In the genomic region with DNA sequence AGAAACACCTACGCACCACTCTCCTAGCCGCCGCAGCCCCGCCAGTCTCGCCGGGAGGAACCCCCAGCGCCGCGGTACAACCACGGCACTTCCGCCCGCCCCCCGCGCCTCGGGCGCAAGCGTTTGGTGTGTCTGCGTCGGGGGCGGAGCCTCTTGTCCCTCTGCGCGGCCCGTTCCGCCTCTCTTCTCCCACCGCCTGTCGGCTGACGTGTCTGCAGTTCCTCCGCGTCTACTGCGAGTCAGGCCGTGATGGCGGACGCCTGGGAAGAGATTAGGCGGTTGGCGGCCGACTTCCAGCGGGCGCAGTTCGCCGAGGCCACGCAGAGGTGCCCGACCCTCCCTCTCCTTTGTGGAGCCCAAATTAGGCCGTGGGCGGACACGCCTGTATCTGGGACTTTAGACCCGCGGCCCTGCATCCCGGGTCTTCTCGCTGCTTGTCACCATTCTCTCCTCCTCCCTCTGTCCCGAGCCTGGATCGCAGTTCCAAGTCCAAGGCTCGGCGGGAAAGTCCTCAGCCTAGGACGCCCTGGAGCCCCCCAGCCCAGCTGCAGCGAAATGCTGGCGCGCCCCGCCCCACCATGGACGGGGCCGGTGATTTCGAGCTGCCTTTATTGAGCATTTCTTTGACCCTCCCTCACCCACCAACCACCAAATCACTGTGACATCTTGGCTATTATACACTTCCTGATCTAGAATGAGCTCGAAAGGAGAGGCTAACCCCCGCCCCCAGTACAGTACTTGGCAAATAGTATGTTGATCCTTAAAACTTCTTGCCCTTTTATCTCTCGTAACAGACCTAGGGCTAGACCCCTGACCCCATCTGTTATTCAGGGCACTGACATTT, we compare ENCODE assay signal across 8 cellular contexts. TPM values are rescaled to one million over a fixed set of nuclear protein-coding genes. Genes with fewer than 3 reads are reported as not detected.
A peak's percentile ranks its signal among the peaks of the same experiment; 100 is the strongest.
DNase-seq lines count a peak whose midpoint lies in the region; ATAC-seq and TF ChIP-seq lines count a peak whose summit lies in the region.

TSS of gene UFL1 (plus strand) at position 182 of the 844 bp plus-strand sequence. CDS start at position 250, 68 bp downstream.

- peak within 1 kb of the TSS; percentile 96 for H3K14ac ChIP-seq in IMR-90 (replicated peaks; ENCODE audit: low read depth, low read length)

- peak within 1 kb of the TSS; percentile 69 for H4K91ac ChIP-seq in IMR-90 (ENCODE audit: insufficient read depth, low read depth, low read length)

- H3K9me3 ChIP-seq in IMR-90 (ENCODE audit: control insufficient read depth, insufficient read depth, low read length) (no peaks in the 10 kb centered on the region), mucosa of descending colon (no peaks in the 10 kb centered on the region)

- peaks cover 2% of the 10 kb centered on the region; the same call in 1 of the 2 replicates for H3K9me1 ChIP-seq in IMR-90 (ENCODE audit: insufficient read depth, low read length)

- no peaks in the 10 kb centered on the region for H4K20me1 ChIP-seq in IMR-90 (ENCODE audit: insufficient read depth, low read length)

- in situ Hi-C loops in IMR-90 (cut with MboI; ENCODE audit: low sequenced_read_pairs) = no loop called here

- ATAC-seq in GM21528 (IDR thresholded peaks at IDR 0.05; ENCODE audit: low FRiP score, unreplicated experiment) = peak; percentile 98
- ATAC-seq in IMR-90 (ENCODE audit: low read depth) = peak; percentile 99
- ATAC-seq in mucosa of descending colon = peak; percentile 99

- peak within 1 kb of the TSS; percentile 94 for H3K4me2 ChIP-seq in IMR-90 (ENCODE audit: low read depth, low read length)

- peak within 1 kb of the TSS; percentile 86 to 92 for H4K8ac ChIP-seq in IMR-90 (ENCODE audit: low read depth in 2 of 2, low read length in 2 of 2)

- H2AFZ ChIP-seq in IMR-90 (replicated peaks; ENCODE audit: low read length, poor library complexity) = peak within 1 kb of the TSS; percentile 92

- H3K4me3 ChIP-seq in IMR-90 (ENCODE audit: insufficient read depth, low read depth, low read length) (peak within 1 kb of the TSS; percentile 83), mucosa of descending colon (peak within 1 kb of the TSS; percentile 43)

- DNase-seq in DMS 273 (lab: John Stamatoyannopoulos, UW; ENCODE audit: unreplicated experiment) (peak; percentile 98), IMR-90 (peak; percentile 90), OCI-M1 (lab: John Stamatoyannopoulos, UW) (peak; percentile 97), activated T-cell treated with anti-CD3 and anti-CD28 coated beads for 4 hours (peak; percentile 92), epithelial cell of prostate (ENCODE audit: low read depth, low spot score) (peak; percentile 51), mucosa of descending colon (peak; percentile 95 to 97 (median 95))
- DNase-seq in stimulated activated CD8-positive, alpha-beta memory T cell treated with anti-CD3 and anti-CD28 coated beads, Interleukin-4, amount 100 ng/mL, for 24 hours (ENCODE audit: low read depth) = peak; percentile 94

- TF ChIP-seq CTCF in IMR-90 (conservative IDR thresholded peaks at IDR 0.05; ENCODE audit: low read depth, low read length) (no peak), mucosa of descending colon (IDR thresholded peaks at IDR 0.05) (peak; percentile 6)

- H2AK5ac ChIP-seq in IMR-90 (ENCODE audit: low read depth, low read length) = 0 out of 2 replicates have a peak within 1 kb of the TSS, but pooled peaks have one; percentile 30

- H3K36me3 ChIP-seq in IMR-90 (ENCODE audit: control insufficient read depth, insufficient read depth, low read length) = peaks cover 4% of the 10 kb centered on the region
- no peaks in the 10 kb centered on the region for H3K36me3 ChIP-seq in mucosa of descending colon (ENCODE audit: low read depth)

- peak; percentile 96 for TF ChIP-seq POLR2A in IMR-90 (IDR thresholded peaks at IDR 0.05; ENCODE audit: low read depth, low read length)

- TSS peak; percentile 74 for BruUV-seq in IMR-90 (replicated peaks; lab: Mats Ljungman, UMichigan)

- no peak within 1 kb of the TSS; the same call in 1 of the 2 replicates for H2BK20ac ChIP-seq in IMR-90 (ENCODE audit: low read depth, low read length)

- WGBS in IMR-90 (ENCODE audit: extremely low coverage in 2 of 2, insufficient read length in 1 of 2), 2 experiments = 3% methylated on average over 15 of the region's 64 CpGs; no CpG with 5 or more reads in 1 of the 2 experiments

- H3K4me1 ChIP-seq in IMR-90 (ENCODE audit: control insufficient read depth, insufficient read depth, low read length) (peaks cover 2% of the 10 kb centered on the region; the same call in 1 of the 2 replicates), mucosa of descending colon (ENCODE audit: low read depth) (peaks cover 21% of the 10 kb centered on the region)

- no peak within 1 kb of the TSS for H2BK15ac ChIP-seq in IMR-90 (ENCODE audit: low read depth, low read length)

- H3K27ac ChIP-seq in IMR-90 (ENCODE audit: insufficient read depth, low read length) (peak within 1 kb of the TSS; percentile 98), epithelial cell of prostate (peak within 1 kb of the TSS; percentile 76)

- peak within 1 kb of the TSS; percentile 92 for H3K23ac ChIP-seq in IMR-90 (ENCODE audit: low read depth, low read length)

- H3K56ac ChIP-seq in IMR-90 (ENCODE audit: extremely low read depth, insufficient read depth, low read length) = peak within 1 kb of the TSS; percentile 82

- peak within 1 kb of the TSS; percentile 99 for H3K9ac ChIP-seq in IMR-90 (ENCODE audit: low read depth, low read length)

- intact Hi-C loops in IMR-90 (cut with micrococcal nuclease) (loop anchor here (2.0 to 5.0 kb wide), 2 partner anchors 945 to 1091 kb away; partner anchors contain the start of gene MANEA), mucosa of descending colon (cut with DNase I, micrococcal nuclease) (loop anchor here in 1 of 2 donors (10.0 kb wide), 1 partner anchor 373 kb away; the partner anchor contains the start of gene NDUFAF4)

- dilution Hi-C loops in IMR-90 (cut with HindIII; ENCODE audit: low sequenced_read_pairs, unreplicated experiment) = no loop called here

- CTCF ChIA-PET in IMR-90 (lab: Yijun Ruan, JAX) = interaction anchor here (0.6 kb wide), 1 partner anchor 43 kb away, joined by 3 read pairs; no protein-coding TSS in a partner anchor

- POLR2A ChIA-PET in IMR-90 (lab: Charles Lee; ENCODE audit: unreplicated experiment) = interaction anchor here (0.7 kb wide), 1 partner anchor 11 kb away, joined by 4 read pairs; no protein-coding TSS in a partner anchor

- H3K4ac ChIP-seq in IMR-90 (ENCODE audit: low read depth, low read length) = peak within 1 kb of the TSS; percentile 84

- H2AK9ac ChIP-seq in IMR-90 (replicated peaks; ENCODE audit: low read depth, low read length, poor library complexity) = peak within 1 kb of the TSS; percentile 76

- H4K5ac ChIP-seq in IMR-90 (ENCODE audit: low read depth, low read length) = peak within 1 kb of the TSS; percentile 67

- no peak for TF ChIP-seq RAD21 in IMR-90 (IDR thresholded peaks at IDR 0.05; ENCODE audit: low read length)

- H2BK120ac ChIP-seq in IMR-90 (ENCODE audit: low read depth, low read length) = peak within 1 kb of the TSS; percentile 70

- H3K27me3 ChIP-seq in IMR-90 (ENCODE audit: control insufficient read depth, insufficient read depth, low read length) = no peaks in the 10 kb centered on the region

- peaks cover 18 to 24% of the 10 kb centered on the region in 2 experiments for H3K79me1 ChIP-seq in IMR-90 (ENCODE audit: low read depth in 1 of 2, low read length in 2 of 2)

- H2BK5ac ChIP-seq in IMR-90 (ENCODE audit: low read depth, low read length, poor library complexity, severe bottlenecking) = peak within 1 kb of the TSS; percentile 74

- peak within 1 kb of the TSS; percentile 79 for H3K18ac ChIP-seq in IMR-90 (ENCODE audit: low read depth, low read length)

TF ChIP-seq in IMR-90, 13 proteins besides CTCF, POLR2A, EP300 and RAD21:
- TF ChIP-seq MXI1 (IDR thresholded peaks at IDR 0.05; ENCODE audit: borderline replicate concordance, low read depth, low read length) = peak; percentile 52
- no peak for TF ChIP-seq CHD1 (IDR thresholded peaks at IDR 0.05; ENCODE audit: low read depth, low read length)
- TF ChIP-seq RCOR1 (IDR thresholded peaks at IDR 0.05; ENCODE audit: insufficient replicate concordance, low read length) = no peak
- peak; percentile 90; the same call in 1 of the 2 replicates for TF ChIP-seq MAZ (IDR thresholded peaks at IDR 0.05; ENCODE audit: borderline replicate concordance, low read depth, low read length)

RNA-seq across cellular contexts. Expression of gene UFL1, which starts in this region (rescaled TPM):
- total RNA-seq in IMR-90 (2012; rRNA removed) (19.2 and 32.8 TPM in 2 replicates), mucosa of descending colon (10 to 100 TPM; 21.5 to 24.9 (median 24.3) TPM)
- 7.1 and 8.2 TPM in 2 replicates for polyA plus RNA-seq in IMR-90 (2012; rRNA removed)
- 0.77 and 0.79 TPM in 2 replicates for polyA plus RNA-seq in IMR-90 (2012; cell fraction: cytosol; rRNA removed)
- 0.85 and 10.9 TPM in 2 replicates for polyA plus RNA-seq in IMR-90 (2012; cell fraction: nucleus; rRNA removed; ENCODE audit: low replicate concordance)

Comparison
In these comparisons a context has a peak if more than half of its experiments do, and no peak if none do; other contexts are left out.
1. Peak in every context shown above with its lines: DNase-seq, ATAC-seq, H3K4me3 ChIP-seq and H3K27ac ChIP-seq.